20 cellular contexts compared by ENCODE assay signal in genomic region chr14:33956640-33957039, GRCh38.
"Had no signal": no experiment of that assay in that cellular context is flagged by ENCODE, and none has a peak within 500 bp of the region (broad histone marks: within the 10 kb centered on the region; RNA-seq: fewer than 3 reads in every experiment).

No MANE protein-coding gene starts in this region.

- H3K27ac ChIP-seq: esophagus squamous epithelium, tibial artery had no signal

- H3K36me3 ChIP-seq: esophagus squamous epithelium, tibial artery had no signal

- FAIRE-seq: urothelium cell line had no signal

- H3K9me3 ChIP-seq: esophagus squamous epithelium, mucosa of descending colon, tibial artery had no signal

- DNase-seq: activated B cell treated with CpG ODN at 0.5 μM for 24 hours; activated CD4-positive, alpha-beta memory T cell treated with anti-CD3 and anti-CD28 coated beads for 36 hours; activated CD4-positive, alpha-beta T cell treated with anti-CD3 and anti-CD28 coated beads for 4 hours; activated naive CD4-positive, alpha-beta T cell; activated naive CD8-positive, alpha-beta T cell treated with anti-CD3 and anti-CD28 coated beads for 36 hours; activated T-cell treated with anti-CD3 and anti-CD28 coated beads for 4 hours; amniotic stem cell; effector memory CD8-positive, alpha-beta T cell; esophagus squamous epithelium; immature natural killer cell; kidney glomerular epithelial cell; mesenchymal stem cell; mucosa of descending colon; naive B cell; stimulated activated CD4-positive, alpha-beta T cell treated with anti-CD3 and anti-CD28 coated beads, Interleukin-12 subunit alpha, Interleukin-12 subunit beta, amount 100 ng/mL, for 4 hours; stimulated activated CD4-positive, alpha-beta T cell treated with anti-CD3 and anti-CD28 coated beads, Interleukin-1b, Interleukin-23, amount 100 ng/mL, for 48 hours; stimulated activated naive CD4-positive, alpha-beta T cell treated with Interleukin-2 at 50 U/mL for 16 hours; substantia nigra; tibial artery had no signal

- ATAC-seq: effector memory CD8-positive, alpha-beta T cell; mucosa of descending colon had no signal

- H3K4me3 ChIP-seq: esophagus squamous epithelium, mucosa of descending colon, tibial artery had no signal
